In the genomic region with DNA sequence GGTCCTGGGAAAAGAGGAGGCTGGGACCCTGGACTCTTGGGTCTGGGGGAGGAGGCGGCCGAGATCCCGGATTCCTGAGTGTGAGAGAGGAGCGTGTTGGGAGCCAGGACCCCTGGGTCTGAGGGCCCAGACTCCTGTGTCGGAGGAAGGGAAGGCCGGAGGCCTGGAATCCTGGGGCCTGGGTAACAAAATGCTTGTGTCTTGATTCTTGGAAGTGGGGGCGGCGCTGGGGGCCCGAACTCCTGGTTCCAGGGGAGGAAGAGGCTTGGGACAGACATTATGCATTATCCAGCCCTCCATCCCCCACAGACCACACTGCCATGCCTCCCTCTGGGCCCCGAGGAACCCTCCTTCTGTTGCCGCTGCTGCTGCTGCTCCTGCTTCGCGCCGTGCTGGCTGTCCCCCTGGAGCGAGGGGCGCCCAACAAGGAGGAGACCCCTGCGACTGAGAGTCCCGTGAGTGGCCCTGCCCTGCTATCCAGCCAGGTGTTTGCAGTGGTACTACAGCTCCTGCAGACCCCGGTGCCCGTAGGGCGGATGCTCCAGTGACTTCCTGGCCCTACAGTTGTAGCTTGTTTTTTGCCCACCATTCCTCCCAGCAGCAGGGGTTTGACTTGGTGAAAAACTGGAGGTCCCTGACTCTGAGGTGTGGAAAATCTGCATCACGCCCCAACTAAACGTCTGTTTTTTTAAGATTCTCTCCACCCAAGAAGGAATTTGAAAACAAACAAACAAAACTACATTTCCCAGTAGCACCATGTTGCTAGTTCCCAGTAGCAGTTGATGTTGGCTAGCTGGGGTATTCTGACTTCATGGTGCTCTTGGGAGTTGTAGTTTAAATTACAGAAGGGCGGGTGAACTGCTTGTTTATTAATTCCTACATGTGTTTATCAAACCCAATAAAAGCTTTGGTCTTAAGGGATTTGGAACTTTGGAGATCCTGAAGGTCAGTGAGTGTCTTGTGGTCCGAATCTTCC, we compare ENCODE assay signal across 8 cellular contexts. TPM values are rescaled to one million over a fixed set of nuclear protein-coding genes. Genes with fewer than 3 reads are reported as not detected.
DNase-seq lines count a peak whose midpoint lies in the region; FAIRE-seq and TF ChIP-seq lines count a peak whose summit lies in the region.

No MANE protein-coding gene starts in this region.

- in situ Hi-C loops in astrocyte of the cerebellum (cut with HindIII; ENCODE audit: low sequenced_read_pairs) = no loop called here

- FAIRE-seq in frontal cortex (lab: Jason Lieb, UNC) = no peak
- no peak for FAIRE-seq in D721Med (lab: Jason Lieb, UNC)

- DNase-seq in NCI-H748 (lab: John Stamatoyannopoulos, UW; ENCODE audit: unreplicated experiment) (peak; percentile 37), NCI-H748 treated with DMSO at 0.1 percent for 48 hours (lab: John Stamatoyannopoulos, UW) (no peak), NAMALWA (ENCODE audit: low spot score) (peak; percentile 57), astrocyte of the cerebellum (ENCODE audit: low read depth) (no peak), frontal cortex (ENCODE audit: low spot score in 2 of 2) (no peak), D721Med (ENCODE audit: insufficient read length, low spot score) (no peak)

- no peak for TF ChIP-seq CTCF in astrocyte of the cerebellum (IDR thresholded peaks at IDR 0.05; ENCODE audit: low read depth, low read length, missing control alignments)
- no peak for TF ChIP-seq CTCF in D721Med (IDR thresholded peaks at IDR 0.05; ENCODE audit: insufficient read depth, missing control alignments)

- peak overlapping the region; percentile 60 to 97 (median 90) for H3K27ac ChIP-seq in skin epidermis

- H3K4me3 ChIP-seq in astrocyte of the cerebellum (ENCODE audit: low read depth, low read length) (peak overlapping the region; percentile 86), iPS-11a (ENCODE audit: low read depth, low read length) (peak overlapping the region; percentile 73), skin epidermis (peak overlapping the region; percentile 72 to 98 (median 78))

RNA-seq across cellular contexts. Expression of gene NUCB1, which starts 0.7 kb away (rescaled TPM):
- 39.5 TPM for total RNA-seq in frontal cortex

RNA-seq across cellular contexts. Expression of gene TULP2, which starts 2.2 kb away (rescaled TPM):
- under 0.01 TPM for total RNA-seq in frontal cortex

RNA-seq across cellular contexts. Expression of gene PPP1R15A, which starts 28.5 kb away (rescaled TPM):
- total RNA-seq in frontal cortex = 23.6 TPM

RNA-seq across cellular contexts. Expression of gene PLEKHA4, which starts 32.3 kb away (rescaled TPM):
- 1.6 TPM for total RNA-seq in frontal cortex

RNA-seq across cellular contexts. Expression of gene DHDH, which starts 32.7 kb away (rescaled TPM):
- not detected for total RNA-seq in frontal cortex

Comparison
In these comparisons a context has a peak if more than half of its experiments do, and no peak if none do; other contexts are left out.
1. DNase-seq: peak in NCI-H748 (single experiment) and NAMALWA (single experiment); none in NCI-H748 treated with DMSO at 0.1 percent for 48 hours (single experiment), astrocyte of the cerebellum (single experiment), frontal cortex (0 of 2) and D721Med (single experiment).
2. Peak in every context shown above with its lines, with median percentiles within 50 percentile points of each other: H3K4me3 ChIP-seq.